1 cellular context compared by ENCODE assay signal in the genomic region with DNA sequence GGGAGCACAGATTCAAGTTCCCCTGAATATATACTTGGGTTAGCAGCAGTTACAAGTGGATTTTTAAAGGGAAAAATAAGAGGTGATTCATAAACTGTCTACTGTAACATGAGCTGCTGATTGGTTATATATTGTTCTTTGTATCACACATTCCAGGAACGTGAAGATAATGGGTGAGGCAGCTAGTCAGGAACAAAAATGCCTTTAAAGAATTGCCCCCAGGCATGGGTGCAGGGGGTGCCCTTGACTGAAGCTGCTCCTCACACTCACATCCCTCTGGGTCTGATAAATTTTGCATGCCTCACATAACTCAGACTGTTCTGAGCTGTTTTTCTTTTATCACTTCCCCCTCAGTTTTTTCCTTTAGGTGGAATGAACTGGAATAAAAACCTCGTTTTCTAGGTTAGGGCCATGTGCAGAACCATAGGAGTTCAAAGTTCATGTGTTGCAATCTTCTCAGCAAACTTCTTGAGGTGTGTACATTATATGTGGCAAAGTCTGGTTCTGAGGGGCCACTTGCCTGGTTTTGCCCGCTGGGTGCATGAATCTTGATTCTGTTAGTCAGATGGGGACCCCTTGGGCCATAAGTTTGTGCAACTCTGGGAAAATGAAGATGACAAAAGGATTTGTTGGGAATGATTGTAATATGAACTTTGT.
TF ChIP-seq lines count a peak whose summit lies in the region.

No MANE protein-coding gene starts in this region.

TF ChIP-seq in HCT116, 20 proteins besides CTCF, POLR2A, EP300 and RAD21:
- no peak for TF ChIP-seq SRF (IDR thresholded peaks at IDR 0.05; ENCODE audit: low read depth)
- TF ChIP-seq ZBTB33 (IDR thresholded peaks at IDR 0.05; ENCODE audit: extremely low read depth, insufficient replicate concordance, low read length) = no peak
- TF ChIP-seq ELF1 (IDR thresholded peaks at IDR 0.05; ENCODE audit: borderline replicate concordance, low read depth) = no peak
- no peak for TF ChIP-seq ATF3 (IDR thresholded peaks at IDR 0.05)
- TF ChIP-seq SIN3A (IDR thresholded peaks at IDR 0.05; ENCODE audit: low read depth) = no peak
- TF ChIP-seq EGR1 (IDR thresholded peaks at IDR 0.05; ENCODE audit: low read depth) = no peak
- TF ChIP-seq POLR2AphosphoS5 (IDR thresholded peaks at IDR 0.05; ENCODE audit: low read depth, low read length) = no peak; the same call in 1 of the 2 replicates
- TF ChIP-seq YY1 (IDR thresholded peaks at IDR 0.05; ENCODE audit: extremely low read depth, insufficient replicate concordance, low read depth, low read length) = no peak
- no peak for TF ChIP-seq ZFX (IDR thresholded peaks at IDR 0.05)
- TF ChIP-seq, protein P1, sequence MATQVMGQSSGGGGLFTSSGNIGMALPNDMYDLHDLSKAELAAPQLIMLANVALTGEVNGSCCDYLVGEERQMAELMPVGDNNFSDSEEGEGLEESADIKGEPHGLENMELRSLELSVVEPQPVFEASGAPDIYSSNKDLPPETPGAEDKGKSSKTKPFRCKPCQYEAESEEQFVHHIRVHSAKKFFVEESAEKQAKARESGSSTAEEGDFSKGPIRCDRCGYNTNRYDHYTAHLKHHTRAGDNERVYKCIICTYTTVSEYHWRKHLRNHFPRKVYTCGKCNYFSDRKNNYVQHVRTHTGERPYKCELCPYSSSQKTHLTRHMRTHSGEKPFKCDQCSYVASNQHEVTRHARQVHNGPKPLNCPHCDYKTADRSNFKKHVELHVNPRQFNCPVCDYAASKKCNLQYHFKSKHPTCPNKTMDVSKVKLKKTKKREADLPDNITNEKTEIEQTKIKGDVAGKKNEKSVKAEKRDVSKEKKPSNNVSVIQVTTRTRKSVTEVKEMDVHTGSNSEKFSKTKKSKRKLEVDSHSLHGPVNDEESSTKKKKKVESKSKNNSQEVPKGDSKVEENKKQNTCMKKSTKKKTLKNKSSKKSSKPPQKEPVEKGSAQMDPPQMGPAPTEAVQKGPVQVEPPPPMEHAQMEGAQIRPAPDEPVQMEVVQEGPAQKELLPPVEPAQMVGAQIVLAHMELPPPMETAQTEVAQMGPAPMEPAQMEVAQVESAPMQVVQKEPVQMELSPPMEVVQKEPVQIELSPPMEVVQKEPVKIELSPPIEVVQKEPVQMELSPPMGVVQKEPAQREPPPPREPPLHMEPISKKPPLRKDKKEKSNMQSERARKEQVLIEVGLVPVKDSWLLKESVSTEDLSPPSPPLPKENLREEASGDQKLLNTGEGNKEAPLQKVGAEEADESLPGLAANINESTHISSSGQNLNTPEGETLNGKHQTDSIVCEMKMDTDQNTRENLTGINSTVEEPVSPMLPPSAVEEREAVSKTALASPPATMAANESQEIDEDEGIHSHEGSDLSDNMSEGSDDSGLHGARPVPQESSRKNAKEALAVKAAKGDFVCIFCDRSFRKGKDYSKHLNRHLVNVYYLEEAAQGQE (IDR thresholded peaks at IDR 0.05; ENCODE audit: low read depth) = no peak
- TF ChIP-seq EZH2 (IDR thresholded peaks at IDR 0.05) = no peak
- TF ChIP-seq TCF7L2 (IDR thresholded peaks at IDR 0.05; ENCODE audit: borderline replicate concordance, extremely low read depth, insufficient read depth, insufficient read length) = no peak
- TF ChIP-seq EZH2phosphoT487 (IDR thresholded peaks at IDR 0.05; ENCODE audit: borderline replicate concordance) = no peak
- 0 out of 2 replicates have a peak, but pooled peaks have one; percentile 23 for TF ChIP-seq JUND (IDR thresholded peaks at IDR 0.05)
- 0 out of 2 replicates have a peak, but pooled peaks have one; percentile 36 for TF ChIP-seq MAX (IDR thresholded peaks at IDR 0.05)
- TF ChIP-seq SP1 (IDR thresholded peaks at IDR 0.05; ENCODE audit: low read depth) = peak; percentile 43
- 0 out of 2 replicates have a peak, but pooled peaks have one; percentile 39 for TF ChIP-seq CEBPB (IDR thresholded peaks at IDR 0.05; ENCODE audit: low read depth)
- no peak for TF ChIP-seq ZNF274 (IDR thresholded peaks at IDR 0.05; ENCODE audit: low read depth, low read length)
- TF ChIP-seq FOSL1 (IDR thresholded peaks at IDR 0.05; ENCODE audit: low read depth) = peak; percentile 36; the same call in 1 of the 2 replicates
- TF ChIP-seq CBX3 (IDR thresholded peaks at IDR 0.05; ENCODE audit: low read depth) = no peak
